ENCODE assay signal across 1 cellular context in genomic region chr15:63609448-63609847, GRCh38.
TF ChIP-seq lines count a peak whose summit lies in the region.

No MANE protein-coding gene starts in this region.

TF ChIP-seq in K562, 482 proteins besides CTCF, POLR2A, EP300 and RAD21 (continued from another document):
- TF ChIP-seq ZNF407 (IDR thresholded peaks at IDR 0.05; ENCODE audit: low read depth) (no peak), PHB2 (IDR thresholded peaks at IDR 0.05; ENCODE audit: low read depth) (no peak), KDM2B (CRISPR knock-in tag; IDR thresholded peaks at IDR 0.05) (no peak), MTF1 (CRISPR knock-in tag; IDR thresholded peaks at IDR 0.05; ENCODE audit: borderline replicate concordance) (no peak)
